Comparison of ENCODE assay signal across 7 cellular contexts in genomic region chr1:156599811-156600210, GRCh38. TPM values are rescaled to one million over a fixed set of nuclear protein-coding genes. Genes with fewer than 3 reads are reported as not detected.
DNase-seq lines count a peak whose midpoint lies in the region; ATAC-seq, FAIRE-seq and TF ChIP-seq lines count a peak whose summit lies in the region.

No MANE protein-coding gene starts in this region.

- no peak for TF ChIP-seq CTCF in nephron progenitor cell (IDR thresholded peaks at IDR 0.05)

- CTCF ChIA-PET in activated CD4-positive, alpha-beta memory T cell treated with anti-CD3 and anti-CD28 coated beads for 36 hours (lab: Charles Lee) = interaction anchor here (1.0 to 2.4 kb wide), 6 partner anchors 9 to 214 kb away, joined by 3 to 14 read pairs (median 3); partner anchors contain the start of gene CRABP2

- H3K27ac Mint-ChIP-seq in activated CD4-positive, alpha-beta memory T cell treated with anti-CD3 and anti-CD28 coated beads for 36 hours = peak overlapping the region; percentile 95
- H3K27ac Mint-ChIP-seq in nephron progenitor cell = no peak overlapping the region

- H3K9me3 Mint-ChIP-seq in activated CD4-positive, alpha-beta memory T cell treated with anti-CD3 and anti-CD28 coated beads for 36 hours = no peaks in the 10 kb centered on the region
- H3K9me3 Mint-ChIP-seq in nephron progenitor cell = no peaks in the 10 kb centered on the region

- TF ChIP-seq POLR2A in GM12892 (IDR thresholded peaks at IDR 0.05; ENCODE audit: low read depth, low read length) = 0 out of 2 replicates have a peak, but pooled peaks have one; percentile 16

- H3K4me3 Mint-ChIP-seq in activated CD4-positive, alpha-beta memory T cell treated with anti-CD3 and anti-CD28 coated beads for 36 hours = peak overlapping the region; percentile 94
- peak overlapping the region; percentile 9 for H3K4me3 Mint-ChIP-seq in nephron progenitor cell

- H3K4me1 Mint-ChIP-seq in activated CD4-positive, alpha-beta memory T cell treated with anti-CD3 and anti-CD28 coated beads for 36 hours (ENCODE audit: low read depth) = peaks cover 38% of the 10 kb centered on the region
- H3K4me1 Mint-ChIP-seq in nephron progenitor cell = peaks cover 31% of the 10 kb centered on the region

- no peaks in the 10 kb centered on the region for H3K27me3 Mint-ChIP-seq in activated CD4-positive, alpha-beta memory T cell treated with anti-CD3 and anti-CD28 coated beads for 36 hours
- H3K27me3 Mint-ChIP-seq in nephron progenitor cell (ENCODE audit: low read depth, poor library complexity) = peaks cover under 1% of the 10 kb centered on the region

- peaks cover 21% of the 10 kb centered on the region for H3K36me3 Mint-ChIP-seq in activated CD4-positive, alpha-beta memory T cell treated with anti-CD3 and anti-CD28 coated beads for 36 hours
- peaks cover 32% of the 10 kb centered on the region for H3K36me3 Mint-ChIP-seq in nephron progenitor cell (ENCODE audit: low read depth)

- intact Hi-C loops in activated CD4-positive, alpha-beta memory T cell treated with anti-CD3 and anti-CD28 coated beads for 36 hours (cut with micrococcal nuclease) = loop anchor here (2.0 to 5.0 kb wide), 2 partner anchors 98 to 143 kb away; partner anchors contain the start of gene MEF2D

- DNase-seq in GM12892 (ENCODE audit: insufficient read length) (no peak), KG1 (lab: John Stamatoyannopoulos, UW) (peak; percentile 28), nephron progenitor cell (no peak), LoVo (ENCODE audit: low spot score) (no peak)
- no peak for DNase-seq in activated CD4-positive, alpha-beta memory T cell treated with anti-CD3 and anti-CD28 coated beads for 36 hours
- no peak for DNase-seq in stimulated activated CD4-positive, alpha-beta T cell treated with anti-CD3 and anti-CD28 coated beads, Interleukin-4, amount 100 ng/mL, for 1 hour

- POLR2A ChIA-PET in activated CD4-positive, alpha-beta memory T cell treated with anti-CD3 and anti-CD28 coated beads for 36 hours (lab: Charles Lee) = interaction anchor here (2.2 kb wide), 1 partner anchor 8 kb away, joined by 19 read pairs; the partner anchor contains the start of gene NAXE

- no peak for ATAC-seq in GM18870 (IDR thresholded peaks at IDR 0.05; ENCODE audit: unreplicated experiment)

- FAIRE-seq in GM12892 (lab: Jason Lieb, UNC) = no peak

RNA-seq across cellular contexts. Expression of gene GPATCH4, which starts 1.5 kb away (rescaled TPM):
- polyA plus RNA-seq in GM12892 (2012; ENCODE audit: missing spikeins) = 42.9 TPM
- total RNA-seq in activated CD4-positive, alpha-beta memory T cell treated with anti-CD3 and anti-CD28 coated beads for 36 hours = 10 to 100 TPM; 40.2 to 43.2 TPM

RNA-seq across cellular contexts. Expression of gene NAXE, which starts 8.2 kb away (rescaled TPM):
- 57.6 TPM for polyA plus RNA-seq in GM12892 (2012; ENCODE audit: missing spikeins)
- total RNA-seq in activated CD4-positive, alpha-beta memory T cell treated with anti-CD3 and anti-CD28 coated beads for 36 hours = 10 to 100 TPM; 73.6 to 76.7 TPM

RNA-seq across cellular contexts. Expression of gene HAPLN2, which starts 19.4 kb away (rescaled TPM):
- not detected for polyA plus RNA-seq in GM12892 (2012; ENCODE audit: missing spikeins)
- under 1 TPM; 0.21 to 0.34 TPM for total RNA-seq in activated CD4-positive, alpha-beta memory T cell treated with anti-CD3 and anti-CD28 coated beads for 36 hours

RNA-seq across cellular contexts. Expression of gene TTC24, which starts 20.3 kb away (rescaled TPM):
- polyA plus RNA-seq in GM12892 (2012; ENCODE audit: missing spikeins) = 0.68 TPM
- under 1 TPM; 0.51 to 0.90 TPM for total RNA-seq in activated CD4-positive, alpha-beta memory T cell treated with anti-CD3 and anti-CD28 coated beads for 36 hours

RNA-seq across cellular contexts. Expression of gene IQGAP3, which starts 27.4 kb away (rescaled TPM):
- polyA plus RNA-seq in GM12892 (2012; ENCODE audit: missing spikeins) = 4.8 TPM
- total RNA-seq in activated CD4-positive, alpha-beta memory T cell treated with anti-CD3 and anti-CD28 coated beads for 36 hours = 10 to 100 TPM; 16.9 to 19.3 TPM
